Comparison of ENCODE assay signal across 30 cellular contexts in genomic region chr1:189904509-189904908, GRCh38.
"Had no signal": no experiment of that assay in that cellular context is flagged by ENCODE, and none has a peak within 500 bp of the region (broad histone marks: within the 10 kb centered on the region; RNA-seq: fewer than 3 reads in every experiment).

No MANE protein-coding gene starts in this region.

- H3K36me3 ChIP-seq: neural progenitor cell, ovary, spleen, stomach, thoracic aorta, thyroid gland, tibial nerve, upper lobe of left lung, vagina had no signal

- H3K4me2 ChIP-seq: neural progenitor cell, smooth muscle cell had no signal

- H3K27ac Mint-ChIP-seq: natural killer cell; nephron; neural progenitor cell; progenitor cell of endocrine pancreas; stimulated activated memory B cell treated with anti-CD40 and anti-IgM and Interleukin-4, amounts not matched to agents 10 μg/mL and 1 μg/mL and 100 μg/mL, for 72 hours had no signal

- H3K4me1 Mint-ChIP-seq: natural killer cell; nephron; stimulated activated memory B cell treated with anti-CD40 and anti-IgM and Interleukin-4, amounts not matched to agents 10 μg/mL and 1 μg/mL and 100 μg/mL, for 72 hours had no signal

- ATAC-seq: natural killer cell; psoas muscle; right cardiac atrium; sciatic nerve; stimulated activated memory B cell treated with anti-CD40 and anti-IgM and Interleukin-4, amounts not matched to agents 10 μg/mL and 1 μg/mL and 100 μg/mL, for 72 hours; stimulated activated naive CD8-positive, alpha-beta T cell treated with anti-CD3 and anti-CD28 coated beads, Interleukin-15, Interleukin-2, amounts not matched to agents 100 U/mL and 50 U/mL, for 24 hours had no signal

- H3K4me1 ChIP-seq: parathyroid adenoma, psoas muscle, spleen, stomach, thyroid gland, tibial nerve, upper lobe of left lung, vagina had no signal

- H3K79me2 ChIP-seq: parathyroid adenoma had no signal

- H3K9ac ChIP-seq: neural progenitor cell, parathyroid adenoma had no signal

- H3K27me3 ChIP-seq: neural progenitor cell, ovary, spleen, stomach, thyroid gland, tibial nerve, upper lobe of left lung, vagina had no signal

- DNase-seq: natural killer cell; occipital lobe; ovary; posterior cingulate gyrus; psoas muscle; right cardiac atrium; spleen; stimulated activated CD4-positive, alpha-beta T cell treated with anti-CD3 and anti-CD28 coated beads, Interleukin-12 subunit alpha, Interleukin-12 subunit beta, amount 100 ng/mL, for 4 hours; stimulated activated CD4-positive, alpha-beta T cell treated with anti-CD3 and anti-CD28 coated beads, Interleukin-1b, Interleukin-23, amount 100 ng/mL, for 48 hours; stimulated activated CD4-positive, alpha-beta T cell treated with anti-CD3 and anti-CD28 coated beads, Interleukin-4, amount 100 ng/mL, for 1 hour; stimulated activated CD4-positive, alpha-beta T cell treated with anti-CD3 and anti-CD28 coated beads, Interleukin-4, amount 100 ng/mL, for 4 hours; stimulated activated CD8-positive, alpha-beta memory T cell treated with anti-CD3 and anti-CD28 coated beads, Interleukin-4, amount 100 ng/mL, for 48 hours; stimulated activated naive CD4-positive, alpha-beta T cell; stimulated activated naive CD8-positive, alpha-beta T cell treated with anti-CD3 and anti-CD28 coated beads, Interleukin-15, Interleukin-2, amounts not matched to agents 100 U/mL and 50 U/mL, for 24 hours; stomach; thyroid gland; trophoblast cell; upper lobe of left lung had no signal

- H3K4me3 Mint-ChIP-seq: natural killer cell; nephron; neural progenitor cell; stimulated activated memory B cell treated with anti-CD40 and anti-IgM and Interleukin-4, amounts not matched to agents 10 μg/mL and 1 μg/mL and 100 μg/mL, for 72 hours had no signal

- H3K9me3 ChIP-seq: ovary, psoas muscle, thoracic aorta, thyroid gland, tibial nerve, upper lobe of left lung, vagina had no signal

- H3K4me3 ChIP-seq: neural progenitor cell, ovary, psoas muscle, skin epidermis, smooth muscle cell, spleen, stomach, thoracic aorta, thyroid gland, tibial nerve, upper lobe of left lung, vagina had no signal

- H3K27ac ChIP-seq: neural progenitor cell, ovary, parathyroid adenoma, psoas muscle, skin epidermis, spleen, stomach, thoracic aorta, thyroid gland, tibial nerve, upper lobe of left lung, vagina had no signal

- H2AFZ ChIP-seq: neural progenitor cell, parathyroid adenoma had no signal

- FAIRE-seq: urothelium cell line had no signal

- H3K27me3 Mint-ChIP-seq: progenitor cell of endocrine pancreas; stimulated activated memory B cell treated with anti-CD40 and anti-IgM and Interleukin-4, amounts not matched to agents 10 μg/mL and 1 μg/mL and 100 μg/mL, for 72 hours had no signal

- H3K9me3 Mint-ChIP-seq: neural progenitor cell had no signal
